ENCODE assay signal across 1 cellular context in genomic region chr21:32360401-32360981, GRCh38.
TF ChIP-seq lines count a peak whose summit lies in the region.

No MANE protein-coding gene starts in this region.

TF ChIP-seq in K562, 482 proteins besides CTCF, POLR2A, EP300 and RAD21:
- no peak for TF ChIP-seq ZNF316 (IDR thresholded peaks at IDR 0.05)
- TF ChIP-seq, protein P1, sequence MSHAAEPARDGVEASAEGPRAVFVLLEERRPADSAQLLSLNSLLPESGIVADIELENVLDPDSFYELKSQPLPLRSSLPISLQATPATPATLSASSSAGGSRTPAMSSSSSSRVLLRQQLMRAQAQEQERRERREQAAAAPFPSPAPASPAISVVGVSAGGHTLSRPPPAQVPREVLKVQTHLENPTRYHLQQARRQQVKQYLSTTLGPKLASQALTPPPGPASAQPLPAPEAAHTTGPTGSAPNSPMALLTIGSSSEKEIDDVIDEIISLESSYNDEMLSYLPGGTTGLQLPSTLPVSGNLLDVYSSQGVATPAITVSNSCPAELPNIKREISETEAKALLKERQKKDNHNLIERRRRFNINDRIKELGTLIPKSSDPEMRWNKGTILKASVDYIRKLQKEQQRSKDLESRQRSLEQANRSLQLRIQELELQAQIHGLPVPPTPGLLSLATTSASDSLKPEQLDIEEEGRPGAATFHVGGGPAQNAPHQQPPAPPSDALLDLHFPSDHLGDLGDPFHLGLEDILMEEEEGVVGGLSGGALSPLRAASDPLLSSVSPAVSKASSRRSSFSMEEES (CRISPR knock-in tag; IDR thresholded peaks at IDR 0.05): 0 out of 2 replicates have a peak, but pooled peaks have one; percentile 26
TF ChIP-seq in K562: peak in this region for 1.
